8 cellular contexts compared by ENCODE assay signal in the genomic region with DNA sequence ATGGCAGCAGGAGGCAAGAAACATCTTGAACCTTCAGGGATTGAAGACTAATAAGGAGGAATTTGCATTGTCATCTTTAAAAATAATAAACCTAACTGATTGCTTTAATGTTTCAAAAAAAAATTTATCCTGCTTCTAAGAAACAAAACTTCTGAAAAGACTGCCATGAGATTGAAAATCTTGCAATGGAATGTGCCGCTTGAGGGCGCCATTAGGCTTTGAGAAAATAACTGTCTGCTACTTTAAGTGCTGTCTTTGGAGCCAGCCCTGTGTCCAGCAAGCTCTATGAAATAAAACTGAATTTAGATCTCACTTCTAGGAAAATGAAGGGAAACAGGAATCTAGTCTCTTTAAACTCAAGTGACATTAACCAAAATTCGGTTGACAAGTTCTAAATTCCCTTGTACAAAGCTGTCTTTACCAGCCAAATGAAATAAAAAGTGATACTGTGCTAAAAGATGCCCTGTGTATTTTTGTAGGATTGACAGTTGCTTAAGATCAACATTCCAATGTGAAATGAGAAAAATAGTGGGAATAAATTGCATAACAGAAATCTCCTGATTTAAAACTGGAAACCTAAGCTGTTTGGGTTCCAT.
DNase-seq lines count a peak whose midpoint lies in the region; ATAC-seq and TF ChIP-seq lines count a peak whose summit lies in the region.

No MANE protein-coding gene starts in this region.

- ATAC-seq in lung (ENCODE audit: insufficient read depth, low FRiP score): no peak
- no peak for ATAC-seq in GM21619 (IDR thresholded peaks at IDR 0.05; ENCODE audit: unreplicated experiment)

- TF ChIP-seq CTCF in NB4 (IDR thresholded peaks at IDR 0.05; ENCODE audit: low read depth, low read length) (peak; percentile 54), coronary artery (IDR thresholded peaks at IDR 0.05) (peak; percentile 32), lung (IDR thresholded peaks at IDR 0.05; ENCODE audit: control extremely low read depth, extremely low read depth) (peak; percentile 53)

- no peaks in the 10 kb centered on the region for H3K36me3 ChIP-seq in lung (ENCODE audit: control insufficient read depth in 2 of 2, insufficient read depth in 2 of 2, low read length in 2 of 2)

- 5% methylated on average over 3 of the region's 3 CpGs for WGBS in lung, 2 donors

- H3K27ac ChIP-seq in coronary artery (no peak overlapping the region), lung (ENCODE audit: low read depth in 1 of 2, low read length in 1 of 2) (no peak overlapping the region)

- peak; percentile 29 to 43 for DNase-seq in NCI-H187 (lab: John Stamatoyannopoulos, UW)
- DNase-seq in NCI-H187 treated with DMSO at 0.1 percent for 48 hours (lab: John Stamatoyannopoulos, UW): no peak
- peak; percentile 64 for DNase-seq in NB4 (ENCODE audit: low read depth)
- peak; percentile 52 to 70 for DNase-seq in activated CD4-positive, alpha-beta T cell treated with anti-CD3 and anti-CD28 coated beads for 4 hours
- DNase-seq in coronary artery (ENCODE audit: low spot score): no peak
- peak; percentile 50 for DNase-seq in lung (ENCODE audit: low spot score)
- DNase-seq in stimulated activated CD8-positive, alpha-beta memory T cell treated with anti-CD3 and anti-CD28 coated beads, Interleukin-4, amount 100 ng/mL, for 4 hours (ENCODE audit: low read depth in 2 of 2, low spot score in 1 of 2): peak; percentile 31 to 47

- H3K4me1 ChIP-seq in lung (ENCODE audit: control insufficient read depth in 2 of 2, insufficient read depth in 2 of 2, low read length in 2 of 2): no peaks in the 10 kb centered on the region

- H3K4me3 ChIP-seq in NB4 (ENCODE audit: low read depth, low read length): no peak overlapping the region
- H3K4me3 ChIP-seq in coronary artery: no peak overlapping the region
- H3K4me3 ChIP-seq in lung: no peak overlapping the region

- peaks cover 0 to 1% of the 10 kb centered on the region in 2 donors for H3K9me3 ChIP-seq in lung (ENCODE audit: control insufficient read depth in 2 of 2, insufficient read depth in 1 of 2, low read length in 1 of 2)

- no peak for TF ChIP-seq POLR2A in NB4 (IDR thresholded peaks at IDR 0.05; ENCODE audit: extremely low read depth, insufficient read length)

- H3K27me3 ChIP-seq in lung (ENCODE audit: control insufficient read depth, insufficient read depth): no peaks in the 10 kb centered on the region

Comparison
In these comparisons a context has a peak if more than half of its experiments do, and no peak if none do; other contexts are left out.
1. DNase-seq: peak in NCI-H187 (2 of 2), NB4 (single experiment), activated CD4-positive, alpha-beta T cell treated with anti-CD3 and anti-CD28 coated beads for 4 hours (2 of 2), lung (single experiment) and stimulated activated CD8-positive, alpha-beta memory T cell treated with anti-CD3 and anti-CD28 coated beads, Interleukin-4, amount 100 ng/mL, for 4 hours (2 of 2); none in NCI-H187 treated with DMSO at 0.1 percent for 48 hours (single experiment) and coronary artery (single experiment).
2. Peak in every context shown above with its lines, with median percentiles within 50 percentile points of each other: CTCF ChIP-seq.